1 cellular context compared by ENCODE assay signal in the genomic region with DNA sequence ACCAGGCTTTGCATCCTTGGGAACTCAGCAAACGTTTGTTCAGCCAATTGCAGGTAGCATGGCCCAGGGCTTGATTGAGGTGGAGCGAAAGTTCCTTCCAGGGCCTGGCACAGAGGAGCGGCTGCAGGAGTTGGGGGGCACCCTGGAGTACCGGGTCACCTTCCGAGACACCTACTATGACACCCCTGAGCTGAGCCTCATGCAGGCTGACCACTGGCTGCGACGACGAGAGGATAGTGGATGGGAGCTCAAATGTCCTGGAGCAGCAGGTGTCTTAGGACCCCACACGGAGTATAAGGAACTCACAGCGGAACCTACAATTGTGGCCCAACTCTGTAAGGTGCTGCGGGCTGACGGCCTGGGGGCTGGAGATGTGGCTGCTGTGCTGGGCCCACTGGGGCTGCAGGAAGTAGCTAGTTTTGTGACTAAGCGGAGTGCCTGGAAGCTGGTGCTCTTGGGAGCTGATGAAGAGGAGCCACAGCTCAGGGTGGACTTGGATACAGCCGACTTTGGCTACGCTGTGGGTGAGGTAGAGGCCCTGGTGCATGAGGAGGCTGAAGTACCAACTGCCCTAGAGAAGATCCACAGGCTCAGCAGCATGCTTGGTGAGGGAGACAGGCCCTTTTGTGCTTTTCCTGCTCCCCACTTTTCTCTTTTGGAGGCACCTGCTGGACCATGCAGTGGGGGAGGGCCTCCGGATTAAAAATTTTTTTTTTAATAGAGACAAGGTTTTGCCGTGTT.
TF ChIP-seq lines count a peak whose summit lies in the region.

No MANE protein-coding gene starts in this region.

TF ChIP-seq in GM12878, 131 proteins besides CTCF, POLR2A, EP300 and RAD21:
- TF ChIP-seq POLR2AphosphoS5 (IDR thresholded peaks at IDR 0.05; ENCODE audit: low read length) (peak; percentile 40; the same call in 1 of the 2 replicates), ZNF622 (IDR thresholded peaks at IDR 0.05) (no peak), POU2F2 (IDR thresholded peaks at IDR 0.05; ENCODE audit: borderline replicate concordance, low read depth, low read length) (no peak)
